7 cellular contexts compared by ENCODE assay signal in genomic region chr17:34361478-34362061, GRCh38. TPM values are rescaled to one million over a fixed set of nuclear protein-coding genes. Genes with fewer than 3 reads are reported as not detected.
DNase-seq lines count a peak whose midpoint lies in the region; FAIRE-seq and TF ChIP-seq lines count a peak whose summit lies in the region.

No MANE protein-coding gene starts in this region.

- POLR2A ChIA-PET in endothelial cell of umbilical vein (lab: Charles Lee), result interaction anchor here (0.9 to 1.3 kb wide), 3 partner anchors 126 to 179 kb away, joined by 3 to 9 read pairs (median 4); no protein-coding TSS in a partner anchor

- CTCF ChIA-PET in endothelial cell of umbilical vein (lab: Charles Lee), result interaction anchor here (0.6 to 13.6 kb wide), 73 partner anchors 10 to 1363 kb away, joined by 3 to 561 read pairs (median 7); partner anchors contain the start of genes CCL2 and CCL7

- H3K36me3 ChIP-seq in endothelial cell of umbilical vein (ENCODE audit: control insufficient read depth in 2 of 2, extremely low read depth in 1 of 2, insufficient read depth in 2 of 2, low read length in 2 of 2), result no peaks in the 10 kb centered on the region

- no peaks in the 10 kb centered on the region for H3K9me1 ChIP-seq in endothelial cell of umbilical vein (replicated peaks; ENCODE audit: control insufficient read depth, extremely low read depth, insufficient read depth, low read length)

- H3K9me3 Mint-ChIP-seq in mesothelial cell of epicardium, result no peaks in the 10 kb centered on the region

- peak; percentile 99 to 100 for TF ChIP-seq CTCF in endothelial cell of umbilical vein (IDR thresholded peaks at IDR 0.05; ENCODE audit: extremely low read depth in 1 of 2, insufficient read depth in 1 of 2, low read depth in 1 of 2, low read length in 2 of 2)
- peak; percentile 90 for TF ChIP-seq CTCF in mesothelial cell of epicardium (IDR thresholded peaks at IDR 0.05; ENCODE audit: unreplicated experiment)

- no peak overlapping the region for H3K9ac ChIP-seq in endothelial cell of umbilical vein (replicated peaks; ENCODE audit: extremely low read depth, insufficient read depth, low read length)

- peaks cover 0 to 2% of the 10 kb centered on the region in 2 experiments for H3K27me3 ChIP-seq in endothelial cell of umbilical vein (ENCODE audit: control insufficient read depth in 2 of 2, insufficient read depth in 2 of 2, low read length in 2 of 2)

- peaks cover 55% of the 10 kb centered on the region for H3K27me3 Mint-ChIP-seq in mesothelial cell of epicardium (ENCODE audit: low read depth)

- H3K4me1 Mint-ChIP-seq in mesothelial cell of epicardium, result no peaks in the 10 kb centered on the region

- H3K27ac ChIP-seq in endothelial cell of umbilical vein (ENCODE audit: insufficient read depth, low read depth, low read length), result no peak overlapping the region

- dilution Hi-C loops in endothelial cell of umbilical vein (cut with MboI; ENCODE audit: extremely low pct_ligation_motif_present, low sequenced_read_pairs), result no loop called here

- DNase-seq in GM12891 (ENCODE audit: insufficient read length, low spot score), result peak; percentile 51
- DNase-seq in HS-27A (ENCODE audit: low read depth), result peak; percentile 12
- peak; percentile 82 for DNase-seq in NCI-H774 (lab: John Stamatoyannopoulos, UW)
- peak; percentile 1 to 21 for DNase-seq in activated CD8-positive, alpha-beta memory T cell treated with anti-CD3 and anti-CD28 coated beads for 1 hour (ENCODE audit: extremely low read depth in 1 of 2, low read depth in 1 of 2)
- peak; percentile 93 for DNase-seq in endothelial cell of umbilical vein (ENCODE audit: low read depth, low spot score)
- DNase-seq in mesothelial cell of epicardium (ENCODE audit: low spot score in 2 of 2, unreplicated experiment in 2 of 2), result peak; percentile 72 to 92
- peak; percentile 88 for DNase-seq in stimulated activated CD8-positive, alpha-beta memory T cell treated with anti-CD3 and anti-CD28 coated beads, Interleukin-4, amount 100 ng/mL, for 48 hours

- no peak overlapping the region for H3K4me2 ChIP-seq in endothelial cell of umbilical vein (ENCODE audit: insufficient read depth, low read length)

- H3K79me2 ChIP-seq in endothelial cell of umbilical vein (ENCODE audit: control insufficient read depth, insufficient read depth, low read length), result no peaks in the 10 kb centered on the region

- H2AFZ ChIP-seq in endothelial cell of umbilical vein (ENCODE audit: low read depth, low read length), result no peak overlapping the region

- H3K27ac Mint-ChIP-seq in mesothelial cell of epicardium, result no peak overlapping the region

- no peak overlapping the region for H3K4me3 ChIP-seq in endothelial cell of umbilical vein (replicated peaks in 1 of 3; ENCODE audit: insufficient read depth in 1 of 3, low read depth in 1 of 3, low read length in 3 of 3)

- no peaks in the 10 kb centered on the region for H3K9me3 ChIP-seq in endothelial cell of umbilical vein (replicated peaks; ENCODE audit: control insufficient read depth, insufficient read depth, low read length)

- H3K4me1 ChIP-seq in endothelial cell of umbilical vein (ENCODE audit: control insufficient read depth, extremely low read depth, insufficient read depth, low read length), result peaks cover 7% of the 10 kb centered on the region

- no peaks in the 10 kb centered on the region for H3K36me3 Mint-ChIP-seq in mesothelial cell of epicardium

- BruUV-seq in endothelial cell of umbilical vein (replicated peaks; lab: Mats Ljungman, UMichigan), result no TSS peak

- no peak overlapping the region for H3K4me3 Mint-ChIP-seq in mesothelial cell of epicardium

- intact Hi-C loops in endothelial cell of umbilical vein (cut with micrococcal nuclease), result loop anchor here (1.0 kb wide), 6 partner anchors 55 to 582 kb away; no protein-coding TSS in a partner anchor

- H4K20me1 ChIP-seq in endothelial cell of umbilical vein (replicated peaks; ENCODE audit: control insufficient read depth, extremely low read depth, insufficient read depth, low read length), result no peaks in the 10 kb centered on the region

- FAIRE-seq in GM12891 (lab: Jason Lieb, UNC), result peak; percentile 80
- FAIRE-seq in endothelial cell of umbilical vein (lab: Jason Lieb, UNC), result peak; percentile 96

- TF ChIP-seq POLR2A in GM12891 (IDR thresholded peaks at IDR 0.05; ENCODE audit: low read depth, low read length) (no peak), endothelial cell of umbilical vein (IDR thresholded peaks at IDR 0.05; ENCODE audit: low read depth, low read length) (no peak)

TF ChIP-seq in GM12891, 5 proteins besides CTCF, POLR2A, EP300 and RAD21:
- TF ChIP-seq POU2F2 (IDR thresholded peaks at IDR 0.05; ENCODE audit: low read depth, low read length) (peak; percentile 58; the same call in 1 of the 2 replicates), PAX5 (IDR thresholded peaks at IDR 0.05; ENCODE audit: insufficient read depth, low read length, severe bottlenecking) (no peak)

TF ChIP-seq in endothelial cell of umbilical vein, 7 proteins besides CTCF, POLR2A, EP300 and RAD21:
- TF ChIP-seq JUN (IDR thresholded peaks at IDR 0.05; ENCODE audit: borderline replicate concordance, insufficient read depth, insufficient read length, low read depth), result no peak
- TF ChIP-seq POLR2AphosphoS5 (IDR thresholded peaks at IDR 0.05; ENCODE audit: insufficient read depth, low read depth, low read length), result no peak
- no peak for TF ChIP-seq MYC (IDR thresholded peaks at IDR 0.05; ENCODE audit: low read depth, low read length)
- no peak for TF ChIP-seq EZH2 (IDR thresholded peaks at IDR 0.05; ENCODE audit: borderline replicate concordance, low read depth, low read length, severe bottlenecking)
- TF ChIP-seq FOS (IDR thresholded peaks at IDR 0.05; ENCODE audit: borderline replicate concordance, insufficient read depth, low read length), result no peak
- TF ChIP-seq, protein P1, sequence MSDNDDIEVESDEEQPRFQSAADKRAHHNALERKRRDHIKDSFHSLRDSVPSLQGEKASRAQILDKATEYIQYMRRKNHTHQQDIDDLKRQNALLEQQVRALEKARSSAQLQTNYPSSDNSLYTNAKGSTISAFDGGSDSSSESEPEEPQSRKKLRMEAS (IDR thresholded peaks at IDR 0.05; ENCODE audit: insufficient read depth, insufficient read length), result no peak
- TF ChIP-seq GATA2 (IDR thresholded peaks at IDR 0.05; ENCODE audit: insufficient read depth, insufficient read length, low read depth, low read length), result no peak

RNA-seq across cellular contexts. Expression of gene CCL1, which starts 1.5 kb away (rescaled TPM):
- polyA plus RNA-seq in GM12891 (2012; ENCODE audit: low read depth, missing spikeins), result not detected
- total RNA-seq in endothelial cell of umbilical vein (not detected in 2 replicates), mesothelial cell of epicardium (not detected in 3 replicates)
- not detected in 2 replicates for polyA plus RNA-seq in endothelial cell of umbilical vein
- not detected in 2 replicates for polyA plus RNA-seq in endothelial cell of umbilical vein (2011; cell fraction: cytosol; rRNA removed)
- polyA plus RNA-seq in endothelial cell of umbilical vein (2011; cell fraction: nucleus; rRNA removed), result not detected in 2 replicates
- not detected in 2 replicates for polyA plus RNA-seq in endothelial cell of umbilical vein (2012)
- not detected in 2 replicates for polyA minus RNA-seq in endothelial cell of umbilical vein
- polyA minus RNA-seq in endothelial cell of umbilical vein (2011; cell fraction: cytosol; rRNA and poly(A)+ RNA removed), result not detected
- polyA minus RNA-seq in endothelial cell of umbilical vein (2011; cell fraction: nucleus; rRNA and poly(A)+ RNA removed), result not detected in 2 replicates

RNA-seq across cellular contexts. Expression of gene CCL13, which starts 5.3 kb away (rescaled TPM):
- not detected for polyA plus RNA-seq in GM12891 (2012; ENCODE audit: low read depth, missing spikeins)
- not detected in 2 replicates for total RNA-seq in endothelial cell of umbilical vein
- polyA plus RNA-seq in endothelial cell of umbilical vein, result not detected in 2 replicates
- not detected in 2 replicates for polyA plus RNA-seq in endothelial cell of umbilical vein (2011; cell fraction: cytosol; rRNA removed)
- polyA plus RNA-seq in endothelial cell of umbilical vein (2011; cell fraction: nucleus; rRNA removed), result not detected in 2 replicates
- not detected in 2 replicates for polyA plus RNA-seq in endothelial cell of umbilical vein (2012)
- polyA minus RNA-seq in endothelial cell of umbilical vein, result not detected in 2 replicates
- polyA minus RNA-seq in endothelial cell of umbilical vein (2011; cell fraction: cytosol; rRNA and poly(A)+ RNA removed), result not detected
- polyA minus RNA-seq in endothelial cell of umbilical vein (2011; cell fraction: nucleus; rRNA and poly(A)+ RNA removed), result not detected in 2 replicates
- total RNA-seq in mesothelial cell of epicardium, result not detected in 3 replicates

RNA-seq across cellular contexts. Expression of gene CCL8, which starts 42.3 kb away (rescaled TPM):
- not detected for polyA plus RNA-seq in GM12891 (2012; ENCODE audit: low read depth, missing spikeins)
- total RNA-seq in endothelial cell of umbilical vein (not detected in 2 replicates), mesothelial cell of epicardium (not detected in 3 replicates)
- polyA plus RNA-seq in endothelial cell of umbilical vein, result not detected in 2 replicates
- not detected in 2 replicates for polyA plus RNA-seq in endothelial cell of umbilical vein (2011; cell fraction: cytosol; rRNA removed)
- polyA plus RNA-seq in endothelial cell of umbilical vein (2011; cell fraction: nucleus; rRNA removed), result not detected in 2 replicates
- polyA plus RNA-seq in endothelial cell of umbilical vein (2012), result not detected in 2 replicates
- not detected in 2 replicates for polyA minus RNA-seq in endothelial cell of umbilical vein
- not detected for polyA minus RNA-seq in endothelial cell of umbilical vein (2011; cell fraction: cytosol; rRNA and poly(A)+ RNA removed)
- polyA minus RNA-seq in endothelial cell of umbilical vein (2011; cell fraction: nucleus; rRNA and poly(A)+ RNA removed), result not detected in 2 replicates

Comparison
In these comparisons a context has a peak if more than half of its experiments do, and no peak if none do; other contexts are left out.
1. DNase-seq: peak in every context shown above with its lines; median percentile 93 in endothelial cell of umbilical vein; 88 in stimulated activated CD8-positive, alpha-beta memory T cell treated with anti-CD3 and anti-CD28 coated beads, Interleukin-4, amount 100 ng/mL, for 48 hours; 82 in NCI-H774; 82 in mesothelial cell of epicardium; 51 in GM12891; 12 in HS-27A; 11 in activated CD8-positive, alpha-beta memory T cell treated with anti-CD3 and anti-CD28 coated beads for 1 hour.